In genomic region chr17:45123930-45124796, GRCh38 we compare ENCODE assay signal across 8 cellular contexts. TPM values are rescaled to one million over a fixed set of nuclear protein-coding genes. Genes with fewer than 3 reads are reported as not detected.
DNase-seq lines count a peak whose midpoint lies in the region; ATAC-seq, FAIRE-seq and TF ChIP-seq lines count a peak whose summit lies in the region.

No MANE protein-coding gene starts in this region.

- no peak overlapping the region for H3K4me3 ChIP-seq in NB4 (ENCODE audit: low read depth, low read length)
- no peak overlapping the region; the same call in 1 of the 2 replicates for H3K4me3 ChIP-seq in K562
- H3K4me3 ChIP-seq in lung, result no peak overlapping the region

- no TSS peak for BruUV-seq in K562 (replicated peaks; lab: Mats Ljungman, UMichigan)

- peak overlapping the region; percentile 67 for H3K4me2 ChIP-seq in K562 (ENCODE audit: insufficient read depth, low read length)

- H3K9me1 ChIP-seq in K562 (ENCODE audit: control insufficient read depth, insufficient read depth, low read length), result no peaks in the 10 kb centered on the region

- H3K4me1 ChIP-seq in K562 (replicated peaks in 1 of 2; ENCODE audit: control insufficient read depth in 2 of 2, insufficient read depth in 2 of 2, low read length in 2 of 2) (peaks cover 35 to 55% of the 10 kb centered on the region in 2 experiments), lung (ENCODE audit: control insufficient read depth in 2 of 2, insufficient read depth in 2 of 2, low read length in 2 of 2) (peaks cover 6 to 20% of the 10 kb centered on the region in 2 donors)

- peak; percentile 96 for FAIRE-seq in K562 (lab: Jason Lieb, UNC)

- POLR2A ChIA-PET in K562 (lab: Yijun Ruan, JAX), result interaction anchor here (0.6 to 1.2 kb wide), 4 partner anchors 9 to 77 kb away, joined by 3 to 5 read pairs (median 3); partner anchors contain the start of gene HEXIM1

- no peak for TF ChIP-seq RAD21 in K562 (CRISPR knock-in tag; conservative IDR thresholded peaks at IDR 0.05 in 1 of 2, IDR thresholded peaks at IDR 0.05 in 1 of 2)

- H3K27ac ChIP-seq in K562 (ENCODE audit: extremely low read depth, low read depth, low read length) (peak overlapping the region; percentile 92), lung (ENCODE audit: low read depth in 1 of 2, low read length in 1 of 2) (peak overlapping the region; percentile 22 to 73)

- H3K9ac ChIP-seq in K562 (ENCODE audit: insufficient read depth in 1 of 2, low read depth in 2 of 2, low read length in 2 of 2), result peak overlapping the region; percentile 60 to 85; a peak in 3 of 4 replicates

- H3K36me3 ChIP-seq in K562 (ENCODE audit: control insufficient read depth, insufficient read depth, low read length), result no peaks in the 10 kb centered on the region
- peaks cover 0 to 7% of the 10 kb centered on the region in 2 donors for H3K36me3 ChIP-seq in lung (ENCODE audit: control insufficient read depth in 2 of 2, insufficient read depth in 2 of 2, low read length in 2 of 2)

- H2AFZ ChIP-seq in K562 (ENCODE audit: low read depth, low read length), result peak overlapping the region; percentile 82

- TF ChIP-seq POLR2A in NB4 (IDR thresholded peaks at IDR 0.05; ENCODE audit: extremely low read depth, insufficient read length) (peak; percentile 18), K562 (conservative IDR thresholded peaks at IDR 0.05) (peak; percentile 70)

- WGBS in K562 (ENCODE audit: insufficient coverage, low coverage, missing lambda C conversion rate), result 34% methylated on average over 13 of the region's 15 CpGs
- 72 to 81% methylated on average over 15 of the region's 15 CpGs for WGBS in lung, 2 donors

- CTCF ChIA-PET in K562 (lab: Yijun Ruan, JAX; ENCODE audit: low intra/inter-chr PET ratio), result no interaction called here

- in situ Hi-C loops in K562 (cut with MboI), result no loop called here

- H3K9me3 ChIP-seq in K562 (replicated peaks; ENCODE audit: control insufficient read depth, insufficient read depth, low read depth, low read length) (no peaks in the 10 kb centered on the region), lung (ENCODE audit: control insufficient read depth in 2 of 2, insufficient read depth in 1 of 2, low read length in 1 of 2) (no peaks in the 10 kb centered on the region)

- H3K27me3 ChIP-seq in K562 (ENCODE audit: control insufficient read depth in 2 of 2, insufficient read depth in 2 of 2, low read length in 2 of 2), result no peaks in the 10 kb centered on the region
- H3K27me3 ChIP-seq in lung (ENCODE audit: control insufficient read depth, insufficient read depth), result no peaks in the 10 kb centered on the region

- ATAC-seq in K562, result peak; percentile 95
- peak; percentile 65 for ATAC-seq in lung (ENCODE audit: insufficient read depth, low FRiP score)
- ATAC-seq in GM19455 (IDR thresholded peaks at IDR 0.05; ENCODE audit: unreplicated experiment), result no peak
- ATAC-seq in HG03139 (IDR thresholded peaks at IDR 0.05; ENCODE audit: unreplicated experiment), result no peak

- H3K79me2 ChIP-seq in K562 (ENCODE audit: control insufficient read depth, insufficient read depth, low read length), result no peaks in the 10 kb centered on the region; the same call in 2 of the 3 replicates

- no peak for TF ChIP-seq CTCF in NB4 (IDR thresholded peaks at IDR 0.05; ENCODE audit: low read depth, low read length)
- TF ChIP-seq CTCF in K562 (IDR thresholded peaks at IDR 0.05 in 2 of 3, conservative IDR thresholded peaks at IDR 0.05 in 1 of 3; ENCODE audit: insufficient read depth in 2 of 3, low read depth in 1 of 3, low read length in 3 of 3), result no peak
- TF ChIP-seq CTCF in lung (IDR thresholded peaks at IDR 0.05; ENCODE audit: control extremely low read depth, extremely low read depth), result no peak

- intact Hi-C loops in K562 (cut with micrococcal nuclease), result loop anchor here (10.0 kb wide), 1 partner anchor 109 kb away; no protein-coding TSS in a partner anchor

- H4K20me1 ChIP-seq in K562 (replicated peaks; ENCODE audit: control insufficient read depth, insufficient read depth, low read length), result no peaks in the 10 kb centered on the region

- DNase-seq in GDM1 (lab: John Stamatoyannopoulos, UW) (peak; percentile 78), NB4 (ENCODE audit: low read depth) (peak; percentile 98), K562 (ENCODE audit: extremely low read depth in 1 of 4, low spot score in 3 of 4) (peak; percentile 77 to 89 (median 86)), lung (ENCODE audit: low spot score) (peak; percentile 69), globus pallidus (ENCODE audit: low spot score) (no peak), OCI-M2 (lab: John Stamatoyannopoulos, UW; ENCODE audit: unreplicated experiment) (no peak)

- peak; percentile 73; the same call in 1 of the 2 replicates for TF ChIP-seq EP300 in K562 (IDR thresholded peaks at IDR 0.05; ENCODE audit: low read length)

RNA-seq across cellular contexts. Expression of gene PLCD3, which starts 8.2 kb away (rescaled TPM):
- 4.5 and 16.3 TPM in 2 replicates for total RNA-seq in K562 (2011; cell fraction: chromatin; rRNA removed; ENCODE audit: low replicate concordance)
- 10.4 and 13.0 TPM in 2 replicates for total RNA-seq in K562 (2011; cell fraction: nucleolus; rRNA removed)
- 4.2 and 4.8 TPM in 2 replicates for total RNA-seq in K562 (2011; cell fraction: nucleoplasm; rRNA removed)
- total RNA-seq in K562 (2014; rRNA removed), result 7.5 and 8.8 TPM in 2 replicates
- total RNA-seq in K562 (2014; rRNA removed; fragmentation: Illumina TruSeq; extraction: Trizol), result 2.4 and 2.5 TPM in 2 replicates
- total RNA-seq in K562 (2015; rRNA removed; fragmentation: Illumina TruSeq; extraction: Trizol), result 4.0 and 4.6 TPM in 2 replicates
- total RNA-seq in K562 (2021), result 22.6 and 22.9 TPM in 2 replicates
- polyA plus RNA-seq in K562 (2011; rRNA removed), result 8.1 and 16.5 TPM in 2 replicates
- 15.2 and 44.8 TPM in 2 replicates for polyA plus RNA-seq in K562 (2011; cell fraction: cytosol; rRNA removed)
- 10.0 and 23.0 TPM in 2 replicates for polyA plus RNA-seq in K562 (2011; cell fraction: nucleus; rRNA removed)
- 13.0 and 13.6 TPM in 2 replicates for polyA plus RNA-seq in K562 (2012)
- 10.5 and 14.7 TPM in 2 replicates for polyA plus RNA-seq in K562 (2014; fragmentation: Illumina TruSeq; extraction: Trizol)
- under 1 TPM; 0.20 to 0.27 TPM for polyA plus RNA-seq in K562 (2014; fragmentation: Nextera tagmentation; extraction: Ambion mirVana)
- 8.2 and 15.7 TPM in 2 replicates for polyA plus RNA-seq in K562 (2014; rRNA removed)
- polyA minus RNA-seq in K562 (2011; rRNA and poly(A)+ RNA removed), result 1.6 and 13.2 TPM in 2 replicates
- polyA minus RNA-seq in K562 (2011; cell fraction: cytosol; rRNA and poly(A)+ RNA removed), result 17.4 and 18.3 TPM in 2 replicates
- 3.4 and 8.9 TPM in 2 replicates for polyA minus RNA-seq in K562 (2011; cell fraction: nucleus; rRNA and poly(A)+ RNA removed)
- 10 to 100 TPM in 1 of 2 donors, 1 to 10 TPM in 1; 3.6 to 43.3 TPM for total RNA-seq in lung
- polyA plus RNA-seq in lung, result 10 to 100 TPM; 13.6 to 24.2 TPM

RNA-seq across cellular contexts. Expression of gene ACBD4, which starts 11.3 kb away (rescaled TPM):
- total RNA-seq in K562 (2011; cell fraction: chromatin; rRNA removed; ENCODE audit: low replicate concordance), result 14.7 and 39.0 TPM in 2 replicates
- 32.7 and 33.0 TPM in 2 replicates for total RNA-seq in K562 (2011; cell fraction: nucleolus; rRNA removed)
- total RNA-seq in K562 (2011; cell fraction: nucleoplasm; rRNA removed), result 14.5 and 17.5 TPM in 2 replicates
- total RNA-seq in K562 (2014; rRNA removed) (5.5 and 6.3 TPM in 2 replicates), K562 (2014; rRNA removed; fragmentation: Illumina TruSeq; extraction: Trizol) (1.6 and 2.1 TPM in 2 replicates), K562 (2015; rRNA removed; fragmentation: Illumina TruSeq; extraction: Trizol) (2.0 and 2.1 TPM in 2 replicates), K562 (2021) (4.7 and 5.7 TPM in 2 replicates), lung (10 to 100 TPM; 12.6 to 12.7 TPM)
- polyA plus RNA-seq in K562 (2011; rRNA removed) (6.9 and 9.1 TPM in 2 replicates), K562 (2014; fragmentation: Illumina TruSeq; extraction: Trizol) (4.6 and 5.4 TPM in 2 replicates), K562 (2014; fragmentation: Nextera tagmentation; extraction: Ambion mirVana) (under 1 TPM; 0.14 to 0.15 TPM), K562 (2014; rRNA removed) (5.6 and 7.0 TPM in 2 replicates), lung (10 to 100 TPM in 1 of 2 donors, 1 to 10 TPM in 1; 7.8 to 15.7 TPM)
- 4.9 and 7.5 TPM in 2 replicates for polyA plus RNA-seq in K562 (2011; cell fraction: cytosol; rRNA removed)
- polyA plus RNA-seq in K562 (2011; cell fraction: nucleus; rRNA removed), result 24.3 and 48.8 TPM in 2 replicates
- polyA plus RNA-seq in K562 (2012), result 6.1 and 12.0 TPM in 2 replicates
- polyA minus RNA-seq in K562 (2011; rRNA and poly(A)+ RNA removed), result 1.8 and 2.6 TPM in 2 replicates
- 3.7 and 4.4 TPM in 2 replicates for polyA minus RNA-seq in K562 (2011; cell fraction: cytosol; rRNA and poly(A)+ RNA removed)
- polyA minus RNA-seq in K562 (2011; cell fraction: nucleus; rRNA and poly(A)+ RNA removed), result 17.5 and 22.5 TPM in 2 replicates

RNA-seq across cellular contexts. Expression of gene HEXIM1, which starts 24.1 kb away (rescaled TPM):
- 13.2 and 13.4 TPM in 2 replicates for total RNA-seq in K562 (2011; cell fraction: chromatin; rRNA removed; ENCODE audit: low replicate concordance)
- total RNA-seq in K562 (2011; cell fraction: nucleolus; rRNA removed), result 10.9 and 13.0 TPM in 2 replicates
- total RNA-seq in K562 (2011; cell fraction: nucleoplasm; rRNA removed), result 15.3 and 17.7 TPM in 2 replicates
- total RNA-seq in K562 (2014; rRNA removed), result 18.5 and 18.8 TPM in 2 replicates
- 4.0 and 4.2 TPM in 2 replicates for total RNA-seq in K562 (2014; rRNA removed; fragmentation: Illumina TruSeq; extraction: Trizol)
- 6.6 and 7.3 TPM in 2 replicates for total RNA-seq in K562 (2015; rRNA removed; fragmentation: Illumina TruSeq; extraction: Trizol)
- 21.4 and 28.3 TPM in 2 replicates for total RNA-seq in K562 (2021)
- 7.9 and 9.1 TPM in 2 replicates for polyA plus RNA-seq in K562 (2011; rRNA removed)
- 8.8 and 11.7 TPM in 2 replicates for polyA plus RNA-seq in K562 (2011; cell fraction: cytosol; rRNA removed)
- polyA plus RNA-seq in K562 (2011; cell fraction: nucleus; rRNA removed), result 7.8 and 10.5 TPM in 2 replicates
- polyA plus RNA-seq in K562 (2012), result 18.0 and 23.2 TPM in 2 replicates
- polyA plus RNA-seq in K562 (2014; fragmentation: Illumina TruSeq; extraction: Trizol), result 20.9 and 27.2 TPM in 2 replicates
- polyA plus RNA-seq in K562 (2014; fragmentation: Nextera tagmentation; extraction: Ambion mirVana), result 1 to 10 TPM; 1.4 to 1.6 TPM
- polyA plus RNA-seq in K562 (2014; rRNA removed), result 24.4 and 26.2 TPM in 2 replicates
- 3.2 and 4.6 TPM in 2 replicates for polyA minus RNA-seq in K562 (2011; rRNA and poly(A)+ RNA removed)
- 5.6 and 6.3 TPM in 2 replicates for polyA minus RNA-seq in K562 (2011; cell fraction: cytosol; rRNA and poly(A)+ RNA removed)
- 3.8 and 7.1 TPM in 2 replicates for polyA minus RNA-seq in K562 (2011; cell fraction: nucleus; rRNA and poly(A)+ RNA removed)
- total RNA-seq in lung, result 10 to 100 TPM; 25.3 to 34.4 TPM
- polyA plus RNA-seq in lung, result 10 to 100 TPM; 14.5 to 18.7 TPM

RNA-seq across cellular contexts. Expression of gene HEXIM2, which starts 37.5 kb away (rescaled TPM):
- total RNA-seq in K562 (2011; cell fraction: chromatin; rRNA removed; ENCODE audit: low replicate concordance), result 1.4 TPM in 1 of 2 replicates, not detected in the other
- total RNA-seq in K562 (2011; cell fraction: nucleolus; rRNA removed), result 0.83 and 1.2 TPM in 2 replicates
- 0.69 and 1.2 TPM in 2 replicates for total RNA-seq in K562 (2011; cell fraction: nucleoplasm; rRNA removed)
- 2.7 and 3.4 TPM in 2 replicates for total RNA-seq in K562 (2014; rRNA removed)
- total RNA-seq in K562 (2014; rRNA removed; fragmentation: Illumina TruSeq; extraction: Trizol), result 0.29 and 0.69 TPM in 2 replicates
- total RNA-seq in K562 (2015; rRNA removed; fragmentation: Illumina TruSeq; extraction: Trizol), result 1.4 and 1.8 TPM in 2 replicates
- total RNA-seq in K562 (2021), result 2.0 and 2.1 TPM in 2 replicates
- 1.1 and 1.6 TPM in 2 replicates for polyA plus RNA-seq in K562 (2011; rRNA removed)
- 1.7 and 2.5 TPM in 2 replicates for polyA plus RNA-seq in K562 (2011; cell fraction: cytosol; rRNA removed)
- polyA plus RNA-seq in K562 (2011; cell fraction: nucleus; rRNA removed), result 0.98 and 1.1 TPM in 2 replicates
- polyA plus RNA-seq in K562 (2012), result 2.3 and 2.8 TPM in 2 replicates
- polyA plus RNA-seq in K562 (2014; fragmentation: Illumina TruSeq; extraction: Trizol), result 1.1 and 1.9 TPM in 2 replicates
- polyA plus RNA-seq in K562 (2014; fragmentation: Nextera tagmentation; extraction: Ambion mirVana), result not detected
- polyA plus RNA-seq in K562 (2014; rRNA removed), result 0.86 and 1.8 TPM in 2 replicates
- polyA minus RNA-seq in K562 (2011; rRNA and poly(A)+ RNA removed), result 0.46 and 0.72 TPM in 2 replicates
- polyA minus RNA-seq in K562 (2011; cell fraction: cytosol; rRNA and poly(A)+ RNA removed), result not detected in 2 replicates
- 0.54 and 1.3 TPM in 2 replicates for polyA minus RNA-seq in K562 (2011; cell fraction: nucleus; rRNA and poly(A)+ RNA removed)
- total RNA-seq in lung, result 10 to 100 TPM in 1 of 2 donors, 1 to 10 TPM in 1; 7.6 to 10.6 TPM
- polyA plus RNA-seq in lung, result 1 to 10 TPM; 4.3 to 6.5 TPM

Comparison
In these comparisons a context has a peak if more than half of its experiments do, and no peak if none do; other contexts are left out.
1. DNase-seq: peak in GDM1 (single experiment), NB4 (single experiment), K562 (4 of 4) and lung (single experiment); none in globus pallidus (single experiment) and OCI-M2 (single experiment).
2. ATAC-seq: peak in K562 (single experiment) and lung (single experiment); none in GM19455 (single experiment) and HG03139 (single experiment).